1 cellular context compared by ENCODE assay signal in the genomic region with DNA sequence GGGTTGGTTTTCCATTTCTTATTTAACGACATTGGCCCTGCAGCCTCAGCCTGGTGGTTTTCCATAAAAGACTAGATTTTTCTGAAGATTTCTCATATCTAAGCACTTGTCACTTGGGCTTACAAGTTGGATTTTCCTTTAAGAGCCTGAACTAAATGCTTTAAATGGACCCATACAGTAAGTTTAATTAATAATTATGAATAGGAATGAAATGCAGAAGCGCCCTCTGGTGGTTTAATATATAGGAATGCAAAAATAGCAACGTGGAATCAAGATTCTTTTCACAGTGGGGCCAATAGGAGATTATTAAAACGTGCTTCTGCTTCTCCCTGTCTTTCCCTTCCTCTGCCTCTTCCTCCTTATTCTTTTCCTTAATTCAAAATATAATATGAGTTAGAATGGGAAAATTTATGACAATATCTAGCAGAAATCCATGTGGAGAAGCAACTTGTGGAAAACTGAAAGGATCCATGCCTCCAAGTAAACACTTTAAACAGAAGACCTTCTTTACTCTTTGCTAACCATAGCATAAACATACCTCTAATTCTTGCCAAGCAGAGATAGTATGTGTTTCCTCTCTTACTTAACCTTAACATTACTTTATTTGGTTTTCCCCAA.
TF ChIP-seq lines count a peak whose summit lies in the region.

No MANE protein-coding gene starts in this region.

TF ChIP-seq in Ishikawa, 13 proteins besides CTCF, POLR2A, EP300 and RAD21 (continued from another document):
- TF ChIP-seq, protein P1, sequence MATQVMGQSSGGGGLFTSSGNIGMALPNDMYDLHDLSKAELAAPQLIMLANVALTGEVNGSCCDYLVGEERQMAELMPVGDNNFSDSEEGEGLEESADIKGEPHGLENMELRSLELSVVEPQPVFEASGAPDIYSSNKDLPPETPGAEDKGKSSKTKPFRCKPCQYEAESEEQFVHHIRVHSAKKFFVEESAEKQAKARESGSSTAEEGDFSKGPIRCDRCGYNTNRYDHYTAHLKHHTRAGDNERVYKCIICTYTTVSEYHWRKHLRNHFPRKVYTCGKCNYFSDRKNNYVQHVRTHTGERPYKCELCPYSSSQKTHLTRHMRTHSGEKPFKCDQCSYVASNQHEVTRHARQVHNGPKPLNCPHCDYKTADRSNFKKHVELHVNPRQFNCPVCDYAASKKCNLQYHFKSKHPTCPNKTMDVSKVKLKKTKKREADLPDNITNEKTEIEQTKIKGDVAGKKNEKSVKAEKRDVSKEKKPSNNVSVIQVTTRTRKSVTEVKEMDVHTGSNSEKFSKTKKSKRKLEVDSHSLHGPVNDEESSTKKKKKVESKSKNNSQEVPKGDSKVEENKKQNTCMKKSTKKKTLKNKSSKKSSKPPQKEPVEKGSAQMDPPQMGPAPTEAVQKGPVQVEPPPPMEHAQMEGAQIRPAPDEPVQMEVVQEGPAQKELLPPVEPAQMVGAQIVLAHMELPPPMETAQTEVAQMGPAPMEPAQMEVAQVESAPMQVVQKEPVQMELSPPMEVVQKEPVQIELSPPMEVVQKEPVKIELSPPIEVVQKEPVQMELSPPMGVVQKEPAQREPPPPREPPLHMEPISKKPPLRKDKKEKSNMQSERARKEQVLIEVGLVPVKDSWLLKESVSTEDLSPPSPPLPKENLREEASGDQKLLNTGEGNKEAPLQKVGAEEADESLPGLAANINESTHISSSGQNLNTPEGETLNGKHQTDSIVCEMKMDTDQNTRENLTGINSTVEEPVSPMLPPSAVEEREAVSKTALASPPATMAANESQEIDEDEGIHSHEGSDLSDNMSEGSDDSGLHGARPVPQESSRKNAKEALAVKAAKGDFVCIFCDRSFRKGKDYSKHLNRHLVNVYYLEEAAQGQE (IDR thresholded peaks at IDR 0.05; ENCODE audit: low read depth) = no peak
TF ChIP-seq in Ishikawa: peak in this region for 0.
